8 cellular contexts compared by ENCODE assay signal in genomic region chr21:36141513-36141925, GRCh38. TPM values are rescaled to one million over a fixed set of nuclear protein-coding genes. Genes with fewer than 3 reads are reported as not detected.
DNase-seq lines count a peak whose midpoint lies in the region; ATAC-seq and TF ChIP-seq lines count a peak whose summit lies in the region.

No MANE protein-coding gene starts in this region.

- no peak overlapping the region for H3K4me3 Mint-ChIP-seq in activated naive CD4-positive, alpha-beta T cell treated with anti-CD3 and anti-CD28 coated beads, Interleukin-2, amount 10 ng/mL, durations not matched to agents 7 days and 5 days
- peak overlapping the region; percentile 2 for H3K4me3 Mint-ChIP-seq in glutamatergic neuron (ENCODE audit: unreplicated experiment)

- TF ChIP-seq CTCF in glutamatergic neuron (IDR thresholded peaks at IDR 0.05; ENCODE audit: partially characterized antibody, unreplicated experiment) (peak; percentile 94), vagina (IDR thresholded peaks at IDR 0.05) (peak; percentile 65 to 80 (median 65))

- H3K27ac Mint-ChIP-seq in activated naive CD4-positive, alpha-beta T cell treated with anti-CD3 and anti-CD28 coated beads, Interleukin-2, amount 10 ng/mL, durations not matched to agents 7 days and 5 days = peak overlapping the region; percentile 86
- H3K27ac Mint-ChIP-seq in glutamatergic neuron (ENCODE audit: unreplicated experiment) = peak overlapping the region; percentile 8

- H2BK12ac ChIP-seq in trophoblast cell (ENCODE audit: low read length) = no peak overlapping the region

- peaks cover 53% of the 10 kb centered on the region for H3K36me3 Mint-ChIP-seq in activated naive CD4-positive, alpha-beta T cell treated with anti-CD3 and anti-CD28 coated beads, Interleukin-2, amount 10 ng/mL, durations not matched to agents 7 days and 5 days
- H3K36me3 Mint-ChIP-seq in glutamatergic neuron (ENCODE audit: unreplicated experiment) = no peaks in the 10 kb centered on the region

- H3K4me1 ChIP-seq in trophoblast cell (ENCODE audit: control insufficient read depth in 1 of 2, insufficient read depth in 2 of 2, low read length in 2 of 2) (peaks cover 0 to 2% of the 10 kb centered on the region in 2 experiments), vagina (peaks cover 18% of the 10 kb centered on the region)

- H3K9me3 ChIP-seq in trophoblast cell (ENCODE audit: insufficient read depth, low read depth, low read length) (no peaks in the 10 kb centered on the region), vagina (no peaks in the 10 kb centered on the region)

- no peak overlapping the region for H4K91ac ChIP-seq in trophoblast cell (ENCODE audit: low read depth, low read length)

- WGBS in trophoblast cell (ENCODE audit: extremely low coverage, insufficient coverage, insufficient read length) = no CpG with 5 or more reads among the region's 6 CpGs

- H3K4me1 Mint-ChIP-seq in activated naive CD4-positive, alpha-beta T cell treated with anti-CD3 and anti-CD28 coated beads, Interleukin-2, amount 10 ng/mL, durations not matched to agents 7 days and 5 days = peaks cover 63% of the 10 kb centered on the region
- H3K4me1 Mint-ChIP-seq in glutamatergic neuron (ENCODE audit: low read depth, unreplicated experiment) = peaks cover 2% of the 10 kb centered on the region

- H3K18ac ChIP-seq in trophoblast cell (ENCODE audit: low read length) = no peak overlapping the region

- no peak overlapping the region for H3K4me2 ChIP-seq in trophoblast cell (ENCODE audit: low read length)

- H3K36me3 ChIP-seq in trophoblast cell (ENCODE audit: control insufficient read depth in 1 of 2, insufficient read depth in 2 of 2, low read length in 2 of 2) = peaks cover 18 to 19% of the 10 kb centered on the region in 2 experiments
- peaks cover 0 to 8% of the 10 kb centered on the region in 2 donors for H3K36me3 ChIP-seq in vagina

- H3K23ac ChIP-seq in trophoblast cell (ENCODE audit: low read length) = no peak overlapping the region

- ATAC-seq in HG02610 (IDR thresholded peaks at IDR 0.05; ENCODE audit: unreplicated experiment) = peak; percentile 80

- CTCF ChIA-PET in activated naive CD4-positive, alpha-beta T cell treated with anti-CD3 and anti-CD28 coated beads, Interleukin-2, amount 10 ng/mL, durations not matched to agents 7 days and 5 days (lab: Charles Lee) = interaction anchor here (0.6 to 5.9 kb wide), 11 partner anchors 9 to 208 kb away, joined by 3 to 47 read pairs (median 4); no protein-coding TSS in a partner anchor

- H3K27me3 ChIP-seq in trophoblast cell (ENCODE audit: insufficient read depth, low read length) (no peaks in the 10 kb centered on the region), vagina (no peaks in the 10 kb centered on the region)

- no peak overlapping the region for H2BK120ac ChIP-seq in trophoblast cell (ENCODE audit: insufficient read depth, low read length, poor library complexity)

- no peak overlapping the region for H4K8ac ChIP-seq in trophoblast cell (ENCODE audit: low read depth, low read length)

- H3K14ac ChIP-seq in trophoblast cell (ENCODE audit: low read length) = no peak overlapping the region

- peaks cover 3% of the 10 kb centered on the region for H3K27me3 Mint-ChIP-seq in activated naive CD4-positive, alpha-beta T cell treated with anti-CD3 and anti-CD28 coated beads, Interleukin-2, amount 10 ng/mL, durations not matched to agents 7 days and 5 days
- peaks cover 2% of the 10 kb centered on the region for H3K27me3 Mint-ChIP-seq in glutamatergic neuron (ENCODE audit: unreplicated experiment)

- H3K9me3 Mint-ChIP-seq in activated naive CD4-positive, alpha-beta T cell treated with anti-CD3 and anti-CD28 coated beads, Interleukin-2, amount 10 ng/mL, durations not matched to agents 7 days and 5 days = no peaks in the 10 kb centered on the region
- peaks cover 2% of the 10 kb centered on the region for H3K9me3 Mint-ChIP-seq in glutamatergic neuron (ENCODE audit: unreplicated experiment)

- H3K9ac ChIP-seq in trophoblast cell (ENCODE audit: low read length) = no peak overlapping the region

- no peak overlapping the region for H2AFZ ChIP-seq in trophoblast cell (ENCODE audit: insufficient read depth, low read length, poor library complexity)

- H3K27ac ChIP-seq in trophoblast cell (ENCODE audit: low read depth, low read length) = no peak overlapping the region
- peak overlapping the region; percentile 16 for H3K27ac ChIP-seq in vagina

- TF ChIP-seq POLR2A in vagina (IDR thresholded peaks at IDR 0.05) = no peak

- H2BK5ac ChIP-seq in trophoblast cell (ENCODE audit: low read depth, low read length, poor library complexity) = no peak overlapping the region

- H3K79me1 ChIP-seq in trophoblast cell (ENCODE audit: low read length) = no peaks in the 10 kb centered on the region

- H3K4me3 ChIP-seq in trophoblast cell (ENCODE audit: low read depth, low read length) (no peak overlapping the region), vagina (no peak overlapping the region)

- no peak overlapping the region for H3K4ac ChIP-seq in trophoblast cell (ENCODE audit: low read depth, low read length)

- no peak overlapping the region for H2AK5ac ChIP-seq in trophoblast cell (ENCODE audit: low read length)

- intact Hi-C loops in vagina (cut with DNase I) = no loop called here

- H4K12ac ChIP-seq in trophoblast cell (ENCODE audit: low read depth, low read length) = no peak overlapping the region

- no peaks in the 10 kb centered on the region for H3K79me2 ChIP-seq in trophoblast cell (ENCODE audit: control insufficient read depth, insufficient read depth, low read length, poor library complexity)

- peak; percentile 65 for DNase-seq in GM03348 (ENCODE audit: low spot score)
- DNase-seq in NCI-H1417 treated with DMSO at 0.1 percent for 48 hours (lab: John Stamatoyannopoulos, UW) = peak; percentile 85
- DNase-seq in SKM-1 (lab: John Stamatoyannopoulos, UW; ENCODE audit: unreplicated experiment) = peak; percentile 76
- DNase-seq in activated naive CD4-positive, alpha-beta T cell treated with anti-CD3 and anti-CD28 coated beads, Interleukin-2, amount 10 ng/mL, durations not matched to agents 7 days and 5 days = peak; percentile 94
- DNase-seq in glutamatergic neuron = peak; percentile 70
- peak; percentile 99 to 100 for DNase-seq in trophoblast cell
- DNase-seq in vagina (ENCODE audit: extremely low spot score in 2 of 2) = peak in 1 of 2 donors; percentile 89

RNA-seq across cellular contexts. Expression of gene CBR3, which starts 6.6 kb away (rescaled TPM):
- total RNA-seq in glutamatergic neuron (ENCODE audit: unreplicated experiment) (not detected), vagina (45.2 TPM)
- 2.9 and 3.3 TPM in 2 replicates for polyA plus RNA-seq in trophoblast cell (2013)

RNA-seq across cellular contexts. Expression of gene DOP1B, which starts 15.1 kb away (rescaled TPM):
- total RNA-seq in glutamatergic neuron (ENCODE audit: unreplicated experiment) (37.8 TPM), vagina (13.5 TPM)
- polyA plus RNA-seq in trophoblast cell (2013) = 26.7 and 27.3 TPM in 2 replicates

Comparison
In these comparisons a context has a peak if more than half of its experiments do, and no peak if none do; other contexts are left out.
1. RNA of gene CBR3, which starts 6.6 kb away (total RNA-seq): 45.2 TPM in vagina (single experiment); not detected in glutamatergic neuron (single experiment); every median in the first group is over 10 times any median in the second.